ENCODE assay signal across 18 cellular contexts in genomic region chr1:190098756-190099155, GRCh38.
DNase-seq lines count a peak whose midpoint lies in the region; ATAC-seq lines count a peak whose summit lies in the region.
"Had no signal": no experiment of that assay in that cellular context is flagged by ENCODE, and none has a peak within 500 bp of the region (broad histone marks: within the 10 kb centered on the region; RNA-seq: fewer than 3 reads in every experiment).

No MANE protein-coding gene starts in this region.

- no peak overlapping the region for H4K91ac ChIP-seq in neuronal stem cell (ENCODE audit: low read depth, low read length, poor library complexity)

- H3K18ac ChIP-seq in neuronal stem cell (ENCODE audit: low read length) = no peak overlapping the region

- no peak overlapping the region for H3K4me3 ChIP-seq in neuronal stem cell (ENCODE audit: low read length in 2 of 2)
- H3K4me3 ChIP-seq: BLaER1, GM12878, GM23338 had no signal

- H3K9me3 Mint-ChIP-seq in activated T-cell treated with anti-CD3 and anti-CD28 coated beads, Interleukin-2, amount 50 U/mL, for 24 hours = peaks cover 10% of the 10 kb centered on the region
- H3K9me3 Mint-ChIP-seq: GM23338 had no signal

- H3K9me3 ChIP-seq in neuronal stem cell (replicated peaks in 1 of 2; ENCODE audit: control insufficient read depth in 2 of 2, insufficient read depth in 1 of 2, low read depth in 1 of 2, low read length in 2 of 2) = no peaks in the 10 kb centered on the region
- H3K9me3 ChIP-seq: BLaER1 had no signal

- no peak overlapping the region for H2AK5ac ChIP-seq in neuronal stem cell (ENCODE audit: low read depth, low read length)

- H2BK120ac ChIP-seq in neuronal stem cell (ENCODE audit: low read depth, low read length) = no peak overlapping the region

- no peak for ATAC-seq in GM19351 (IDR thresholded peaks at IDR 0.05; ENCODE audit: unreplicated experiment)
- ATAC-seq: GM12878, GM23338, HCT116 had no signal

- no peak overlapping the region for H2BK12ac ChIP-seq in neuronal stem cell (ENCODE audit: low read length)

- no peaks in the 10 kb centered on the region for H3K79me1 ChIP-seq in neuronal stem cell (ENCODE audit: low read depth, low read length)

- no peaks in the 10 kb centered on the region for H3K27me3 Mint-ChIP-seq in activated T-cell treated with anti-CD3 and anti-CD28 coated beads, Interleukin-2, amount 50 U/mL, for 24 hours
- H3K27me3 Mint-ChIP-seq: CD4-positive, alpha-beta memory T cell; IgD-negative memory B cell had no signal

- no peak overlapping the region for H3K27ac ChIP-seq in neuronal stem cell (replicated peaks; ENCODE audit: low read length)
- H3K27ac ChIP-seq: BLaER1 had no signal

- peak; percentile 15 for DNase-seq in D341Med (ENCODE audit: low spot score)
- DNase-seq in NCI-H146 (lab: John Stamatoyannopoulos, UW) = peak; percentile 67
- peak; percentile 1 for DNase-seq in UCSD-AML1 (lab: John Stamatoyannopoulos, UW; ENCODE audit: unreplicated experiment)
- DNase-seq in neuronal stem cell (ENCODE audit: low spot score) = no peak
- no peak for DNase-seq in activated T-cell treated with anti-CD3 and anti-CD28 coated beads, Interleukin-2, amount 50 U/mL, for 24 hours
- DNase-seq in NCI-H1930 (lab: John Stamatoyannopoulos, UW) = no peak
- DNase-seq in NCI-H1092 (lab: John Stamatoyannopoulos, UW) = no peak
- DNase-seq: 8988T; CD4-positive, alpha-beta memory T cell; DMS79 treated with DMSO at 0.1 percent for 48 hours; GF-D8 had no signal

- H3K4ac ChIP-seq in neuronal stem cell (ENCODE audit: low read length) = no peak overlapping the region

- no peak overlapping the region for H3K4me3 Mint-ChIP-seq in activated T-cell treated with anti-CD3 and anti-CD28 coated beads, Interleukin-2, amount 50 U/mL, for 24 hours
- H3K4me3 Mint-ChIP-seq: CD14-positive monocyte; CD4-positive, alpha-beta memory T cell; GM23338; IgD-negative memory B cell had no signal

- no peak overlapping the region for H3K27ac Mint-ChIP-seq in activated T-cell treated with anti-CD3 and anti-CD28 coated beads, Interleukin-2, amount 50 U/mL, for 24 hours
- H3K27ac Mint-ChIP-seq: CD14-positive monocyte; CD4-positive, alpha-beta memory T cell; GM23338; IgD-negative memory B cell had no signal

- H4K8ac ChIP-seq in neuronal stem cell (ENCODE audit: low read depth, low read length) = no peak overlapping the region

- peak overlapping the region; percentile 72 for H3K14ac ChIP-seq in neuronal stem cell (ENCODE audit: low read length)

- no peak overlapping the region for H3K23ac ChIP-seq in neuronal stem cell (ENCODE audit: low read depth, low read length, poor library complexity)

- H3K4me1 Mint-ChIP-seq in activated T-cell treated with anti-CD3 and anti-CD28 coated beads, Interleukin-2, amount 50 U/mL, for 24 hours (ENCODE audit: low read depth) = no peaks in the 10 kb centered on the region
- H3K4me1 Mint-ChIP-seq: CD14-positive monocyte; CD4-positive, alpha-beta memory T cell; IgD-negative memory B cell had no signal

- no peaks in the 10 kb centered on the region for H3K36me3 ChIP-seq in neuronal stem cell (replicated peaks in 1 of 2; ENCODE audit: control insufficient read depth in 2 of 2, insufficient read depth in 2 of 2, low read length in 2 of 2)
- H3K36me3 ChIP-seq: BLaER1 had no signal

- WGBS in neuronal stem cell (ENCODE audit: extremely low coverage in 2 of 2, insufficient read length in 2 of 2, insufficient replicate concordance in 1 of 2), 2 donors = no CpG with 5 or more reads among the region's 22 CpGs

- no peaks in the 10 kb centered on the region for H3K4me1 ChIP-seq in neuronal stem cell (ENCODE audit: control insufficient read depth in 2 of 2, insufficient read depth in 1 of 2, low read depth in 1 of 2, low read length in 2 of 2)
- H3K4me1 ChIP-seq: BLaER1 had no signal

- H3K36me3 Mint-ChIP-seq in activated T-cell treated with anti-CD3 and anti-CD28 coated beads, Interleukin-2, amount 50 U/mL, for 24 hours (ENCODE audit: low read depth) = no peaks in the 10 kb centered on the region
- H3K36me3 Mint-ChIP-seq: CD14-positive monocyte; CD4-positive, alpha-beta memory T cell; IgD-negative memory B cell had no signal

- H3K4me2 ChIP-seq in neuronal stem cell (ENCODE audit: insufficient read depth, low read length, poor library complexity, severe bottlenecking) = no peak overlapping the region
- H3K4me2 ChIP-seq: BLaER1, GM23338 had no signal

- no peak overlapping the region for H3K9ac ChIP-seq in neuronal stem cell (ENCODE audit: low read depth, low read length, poor library complexity)
- H3K9ac ChIP-seq: BLaER1 had no signal

- no peak overlapping the region for H2AFZ ChIP-seq in neuronal stem cell (ENCODE audit: low read length)
- H2AFZ ChIP-seq: GM23338 had no signal

- H2BK15ac ChIP-seq in neuronal stem cell (ENCODE audit: low read length) = no peak overlapping the region

- no peaks in the 10 kb centered on the region for H3K27me3 ChIP-seq in neuronal stem cell (ENCODE audit: control insufficient read depth in 3 of 3, insufficient read depth in 3 of 3, low read depth in 1 of 3, low read length in 3 of 3)
- H3K27me3 ChIP-seq: BLaER1 had no signal

- H2BK5ac ChIP-seq in neuronal stem cell (ENCODE audit: low read length) = no peak overlapping the region

Comparison
In these comparisons a context has a peak if more than half of its experiments do, and no peak if none do; other contexts are left out.
1. DNase-seq: peak in D341Med (single experiment), NCI-H146 (single experiment) and UCSD-AML1 (single experiment); none in neuronal stem cell (single experiment), activated T-cell treated with anti-CD3 and anti-CD28 coated beads, Interleukin-2, amount 50 U/mL, for 24 hours (single experiment), NCI-H1930 (0 of 2) and NCI-H1092 (single experiment).